8 cellular contexts compared by ENCODE assay signal in the genomic region with DNA sequence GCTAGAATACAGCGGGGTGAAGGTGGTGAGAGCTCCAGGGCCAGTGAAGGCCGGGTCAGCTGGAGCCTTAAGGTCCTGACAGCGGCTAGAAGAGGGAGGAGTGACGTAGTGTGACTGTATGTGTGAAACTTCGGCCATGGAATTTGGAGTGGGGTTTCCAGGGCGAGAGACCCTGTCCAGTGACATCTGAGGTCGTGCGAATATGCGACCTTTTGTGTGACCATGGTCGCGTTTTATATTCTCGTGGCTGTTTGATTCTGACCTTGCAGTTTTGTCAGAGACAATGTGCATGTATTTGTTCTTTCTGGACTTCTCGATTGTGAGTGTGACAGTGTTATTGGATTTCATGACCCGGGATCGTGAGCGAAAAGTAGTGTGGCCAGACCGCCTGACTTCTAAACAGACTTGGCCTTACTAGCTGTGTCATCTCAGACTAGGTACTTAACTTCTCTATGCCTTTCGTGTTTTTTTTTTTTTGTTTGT. TPM values are rescaled to one million over a fixed set of nuclear protein-coding genes. Genes with fewer than 3 reads are reported as not detected.
DNase-seq lines count a peak whose midpoint lies in the region; ATAC-seq and TF ChIP-seq lines count a peak whose summit lies in the region.

No MANE protein-coding gene starts in this region.

- WGBS in heart left ventricle, 4 donors: 32 to 52% (median 40%) methylated on average over 18 of the region's 18 CpGs
- no CpG with 5 or more reads among the region's 18 CpGs for WGBS in mesendoderm (ENCODE audit: extremely low coverage, insufficient coverage, low lambda C conversion rate)
- 41 to 42% methylated on average over 18 of the region's 18 CpGs for WGBS in upper lobe of left lung, 2 donors

- intact Hi-C loops in heart left ventricle (cut with DNase I): loop anchor here in 7 of 10 donors (1.0 to 10.0 kb wide), 17 partner anchors 39 to 550 kb away; a partner anchor contains a TSS
- intact Hi-C loops in left cardiac atrium (cut with DNase I): loop anchor here in 1 of 2 donors (5.0 kb wide), 1 partner anchor 95 kb away; a partner anchor contains a TSS

- DNase-seq in heart left ventricle (no peak), left cardiac atrium (no peak), brain microvascular endothelial cell (no peak), mesendoderm (no peak), upper lobe of left lung (no peak), hepatic stellate cell (ENCODE audit: low spot score) (no peak), left lobe of liver (ENCODE audit: low spot score) (no peak)

- no peak overlapping the region for H2AK5ac ChIP-seq in mesendoderm (ENCODE audit: low read length)

- peak overlapping the region; percentile 64 for H3K9ac ChIP-seq in mesendoderm (ENCODE audit: low read length)

- ATAC-seq in heart left ventricle: no peak
- no peak for ATAC-seq in left cardiac atrium
- ATAC-seq in upper lobe of left lung (ENCODE audit: low FRiP score in 2 of 2): no peak
- ATAC-seq in HG02763 (IDR thresholded peaks at IDR 0.05; ENCODE audit: unreplicated experiment): no peak
- ATAC-seq in left lobe of liver: no peak

- H3K36me3 ChIP-seq in heart left ventricle (peaks cover 0 to 42% (median 28%) of the 10 kb centered on the region in 9 donors), brain microvascular endothelial cell (replicated peaks) (peaks cover 14% of the 10 kb centered on the region), mesendoderm (ENCODE audit: control insufficient read depth, insufficient read depth, low read length) (peaks cover 2% of the 10 kb centered on the region), upper lobe of left lung (peaks cover 0 to 30% (median 2%) of the 10 kb centered on the region in 4 donors)

- H3K18ac ChIP-seq in mesendoderm (ENCODE audit: low read length): no peak overlapping the region

- H3K23ac ChIP-seq in mesendoderm (ENCODE audit: low read length): no peak overlapping the region

- H3K4me3 ChIP-seq in heart left ventricle (peak overlapping the region; percentile 51 to 95 (median 81)), brain microvascular endothelial cell (ENCODE audit: low read depth, low read length) (peak overlapping the region; percentile 83), mesendoderm (ENCODE audit: low read length) (peak overlapping the region; percentile 23), upper lobe of left lung (peak overlapping the region; percentile 10 to 86 (median 68))

- H3K4me2 ChIP-seq in mesendoderm (ENCODE audit: low read length): peak overlapping the region; percentile 70

- H3K79me2 ChIP-seq in mesendoderm (ENCODE audit: control insufficient read depth, insufficient read depth, low read length): no peaks in the 10 kb centered on the region

- H2BK5ac ChIP-seq in mesendoderm (ENCODE audit: low read length): no peak overlapping the region

- no peak overlapping the region for H2BK120ac ChIP-seq in mesendoderm (ENCODE audit: low read depth, low read length)

- TF ChIP-seq EP300 in upper lobe of left lung (IDR thresholded peaks at IDR 0.05): no peak

- H3K56ac ChIP-seq in mesendoderm (ENCODE audit: low read length): peak overlapping the region; percentile 85

- TF ChIP-seq POLR2A in heart left ventricle (IDR thresholded peaks at IDR 0.05) (no peak), upper lobe of left lung (IDR thresholded peaks at IDR 0.05) (no peak)

- no peak overlapping the region for H2BK15ac ChIP-seq in mesendoderm (replicated peaks; ENCODE audit: low read depth)

- H3K27ac ChIP-seq in heart left ventricle: peak overlapping the region; percentile 74 to 99 (median 96)
- peak overlapping the region; percentile 85 for H3K27ac ChIP-seq in brain microvascular endothelial cell
- H3K27ac ChIP-seq in mesendoderm (ENCODE audit: low read depth, low read length): no peak overlapping the region
- peak overlapping the region; percentile 68 to 93 (median 88) for H3K27ac ChIP-seq in upper lobe of left lung

- H3K9me3 ChIP-seq in heart left ventricle: peaks cover 0 to 41% (median 0%) of the 10 kb centered on the region in 12 donors
- H3K9me3 ChIP-seq in upper lobe of left lung: peaks cover 0 to 13% (median 6%) of the 10 kb centered on the region in 4 donors

- H4K8ac ChIP-seq in mesendoderm (ENCODE audit: low read depth, low read length): no peak overlapping the region

- no peak for TF ChIP-seq CTCF in heart left ventricle (IDR thresholded peaks at IDR 0.05)
- TF ChIP-seq CTCF in brain microvascular endothelial cell (IDR thresholded peaks at IDR 0.05; ENCODE audit: low read depth, low read length, missing control alignments): no peak
- no peak for TF ChIP-seq CTCF in upper lobe of left lung (IDR thresholded peaks at IDR 0.05)

- H4K5ac ChIP-seq in mesendoderm (ENCODE audit: low read length): no peak overlapping the region

- H3K4me1 ChIP-seq in heart left ventricle: peaks cover 0 to 32% (median 25%) of the 10 kb centered on the region in 12 donors
- no peaks in the 10 kb centered on the region for H3K4me1 ChIP-seq in mesendoderm (ENCODE audit: control insufficient read depth, low read depth, low read length)
- peaks cover 18 to 31% (median 21%) of the 10 kb centered on the region in 4 donors for H3K4me1 ChIP-seq in upper lobe of left lung

- H3K27me3 ChIP-seq in heart left ventricle (no peaks in the 10 kb centered on the region), brain microvascular endothelial cell (replicated peaks) (no peaks in the 10 kb centered on the region), mesendoderm (ENCODE audit: insufficient read depth, low read length, poor library complexity) (no peaks in the 10 kb centered on the region), upper lobe of left lung (no peaks in the 10 kb centered on the region)

- H3K79me1 ChIP-seq in mesendoderm (ENCODE audit: low read length): no peaks in the 10 kb centered on the region

- in situ Hi-C loops in brain microvascular endothelial cell (cut with HindIII; ENCODE audit: low pct_ligation_motif_present, low sequenced_read_pairs): no loop called here

- no peak overlapping the region for H3K4ac ChIP-seq in mesendoderm (ENCODE audit: low read depth, low read length)

RNA-seq across cellular contexts. Expression of a gene that starts 0.4 kb away (rescaled TPM):
- total RNA-seq in heart left ventricle (1 to 10 TPM; 5.4 to 8.0 (median 6.1) TPM), left cardiac atrium (1 to 10 TPM; 6.1 to 6.8 TPM), upper lobe of left lung (1 to 10 TPM; 1.0 to 4.8 (median 2.9) TPM), left lobe of liver (2.1 TPM)
- 1 to 10 TPM; 2.6 to 4.4 TPM for polyA plus RNA-seq in heart left ventricle
- polyA plus RNA-seq in mesendoderm (2013, experiment 1 of 2): 7.1 TPM
- 6.7 TPM for polyA plus RNA-seq in mesendoderm (2013, experiment 2 of 2)

RNA-seq across cellular contexts. Expression of a gene that starts 1.5 kb away (rescaled TPM):
- total RNA-seq in heart left ventricle (10 to 100 TPM in 1 of 9 donors, 1 to 10 TPM in 8; 5.3 to 11.4 (median 7.0) TPM), left cardiac atrium (1 to 10 TPM; 6.3 to 6.5 TPM), upper lobe of left lung (1 to 10 TPM; 1.8 to 9.5 (median 5.4) TPM), left lobe of liver (1.7 TPM)
- polyA plus RNA-seq in heart left ventricle: 1 to 10 TPM; 2.6 to 4.4 TPM
- polyA plus RNA-seq in mesendoderm (2013, experiment 1 of 2): 2.2 TPM
- 2.3 TPM for polyA plus RNA-seq in mesendoderm (2013, experiment 2 of 2)

RNA-seq across cellular contexts. Expression of a gene that starts 39.1 kb away (rescaled TPM):
- 1 to 10 TPM; 2.8 to 7.9 (median 6.2) TPM for total RNA-seq in heart left ventricle
- polyA plus RNA-seq in heart left ventricle: 1 to 10 TPM; 4.1 to 4.9 TPM
- 1 to 10 TPM; 5.1 to 6.3 TPM for total RNA-seq in left cardiac atrium
- 5.5 TPM for polyA plus RNA-seq in mesendoderm (2013, experiment 1 of 2)
- 5.5 TPM for polyA plus RNA-seq in mesendoderm (2013, experiment 2 of 2)
- 1 to 10 TPM; 1.4 to 7.3 (median 3.0) TPM for total RNA-seq in upper lobe of left lung
- 0.33 TPM for total RNA-seq in left lobe of liver

Comparison
In these comparisons a context has a peak if more than half of its experiments do, and no peak if none do; other contexts are left out.
1. H3K4me3 ChIP-seq: peak in every context shown above with its lines; median percentile 83 in brain microvascular endothelial cell; 81 in heart left ventricle; 68 in upper lobe of left lung; 23 in mesendoderm.